20 cellular contexts compared by ENCODE assay signal in the genomic region with DNA sequence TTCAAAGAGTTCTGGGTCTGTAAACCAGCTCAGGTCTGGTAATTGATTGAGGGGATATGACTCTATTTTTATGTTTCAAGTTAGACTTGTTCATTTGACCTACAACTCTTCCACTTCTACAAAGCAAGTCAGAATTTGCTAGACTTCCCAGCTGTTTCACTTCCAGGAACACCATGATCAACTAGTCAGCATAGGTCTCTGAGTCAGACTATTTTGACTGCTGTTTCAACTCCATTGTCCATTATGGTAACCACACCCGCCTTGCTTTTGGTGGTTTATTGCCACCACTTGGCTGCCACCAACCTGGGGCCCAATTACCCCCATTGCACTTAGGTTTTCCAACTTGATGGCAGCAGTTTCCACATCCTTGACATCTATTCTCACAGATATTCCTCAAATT.
DNase-seq lines count a peak whose midpoint lies in the region; TF ChIP-seq lines count a peak whose summit lies in the region.
"Had no signal": no experiment of that assay in that cellular context is flagged by ENCODE, and none has a peak within 500 bp of the region (broad histone marks: within the 10 kb centered on the region; RNA-seq: fewer than 3 reads in every experiment).

No MANE protein-coding gene starts in this region.

- DNase-seq in MCF 10A (ENCODE audit: unreplicated experiment) = peak; percentile 4
- no peak for DNase-seq in breast epithelium (ENCODE audit: low spot score in 2 of 2)
- DNase-seq in brain microvascular endothelial cell = peak; percentile 18
- DNase-seq in fibroblast of the aortic adventitia (ENCODE audit: low read depth) = peak; percentile 77
- DNase-seq in stromal cell of bone marrow (ENCODE audit: low read depth) = peak; percentile 65
- DNase-seq in CD4-positive, alpha-beta memory T cell = no peak
- DNase-seq in NCI-H748 treated with DMSO at 0.1 percent for 48 hours (lab: John Stamatoyannopoulos, UW) = no peak
- DNase-seq in glomerular visceral epithelial cell (ENCODE audit: extremely low spot score) = no peak
- DNase-seq: activated CD4-positive, alpha-beta T cell treated with anti-CD3 and anti-CD28 coated beads for 48 hours; activated effector memory CD4-positive, alpha-beta T cell treated with Interleukin-2 at 50 U/mL for 16 hours; effector CD4-positive, alpha-beta T cell; left cardiac atrium; MG63; NCI-H2029; NCI-H446 treated with DMSO at 0.1 percent for 48 hours had no signal

- no TSS peak for BruUV-seq in MCF 10A (replicated peaks; lab: Mats Ljungman, UMichigan)

- peaks cover 8% of the 10 kb centered on the region for H3K4me1 Mint-ChIP-seq in MCF 10A (ENCODE audit: insufficient read depth, unreplicated experiment)
- peaks cover 2 to 10% (median 5%) of the 10 kb centered on the region in 4 donors for H3K4me1 Mint-ChIP-seq in CD4-positive, alpha-beta memory T cell
- H3K4me1 Mint-ChIP-seq: mesothelial cell of epicardium had no signal

- no peak overlapping the region for H3K4me3 ChIP-seq in breast epithelium
- no peak overlapping the region for H3K4me3 ChIP-seq in brain microvascular endothelial cell (ENCODE audit: low read depth, low read length)
- H3K4me3 ChIP-seq in fibroblast of the aortic adventitia (ENCODE audit: low read depth, low read length) = no peak overlapping the region
- H3K4me3 ChIP-seq in CD4-positive, alpha-beta memory T cell (ENCODE audit: low read length in 2 of 2) = no peak overlapping the region
- H3K4me3 ChIP-seq: BLaER1 treated with 17β-estradiol and CSF1 and Interleukin-3, amounts not matched to agents 10 nM and 100 nM; MG63; suprapubic skin; vagina had no signal

- no peaks in the 10 kb centered on the region for H3K27me3 Mint-ChIP-seq in MCF 10A (ENCODE audit: insufficient read depth, unreplicated experiment)
- peaks cover 0 to 3% of the 10 kb centered on the region in 2 donors for H3K27me3 Mint-ChIP-seq in CD4-positive, alpha-beta memory T cell

- peaks cover 2% of the 10 kb centered on the region for H3K9me3 Mint-ChIP-seq in MCF 10A (ENCODE audit: unreplicated experiment)
- peaks cover 0 to 4% (median 0%) of the 10 kb centered on the region in 8 donors for H3K9me3 Mint-ChIP-seq in CD4-positive, alpha-beta memory T cell

- no peak for TF ChIP-seq POLR2A in breast epithelium (IDR thresholded peaks at IDR 0.05)

- in situ Hi-C loops in brain microvascular endothelial cell (cut with HindIII; ENCODE audit: low pct_ligation_motif_present, low sequenced_read_pairs) = no loop called here

- CTCF ChIA-PET in MCF 10A (lab: Yijun Ruan, JAX) = interaction anchor here (0.6 kb wide), 1 partner anchor 102 kb away, joined by 3 read pairs; no protein-coding TSS in a partner anchor
- CTCF ChIA-PET in CD4-positive, alpha-beta memory T cell (lab: Charles Lee; ENCODE audit: partially characterized antibody) = no interaction called here

- POLR2A ChIA-PET in MCF 10A (lab: Yijun Ruan, JAX) = interaction anchor here (0.6 kb wide), 1 partner anchor 46 kb away, joined by 3 read pairs; no protein-coding TSS in a partner anchor
- POLR2A ChIA-PET in CD4-positive, alpha-beta memory T cell (lab: Charles Lee; ENCODE audit: partially characterized antibody) = no interaction called here

- H3K27ac ChIP-seq in breast epithelium (no peak overlapping the region), brain microvascular endothelial cell (no peak overlapping the region)
- H3K27ac ChIP-seq in CD4-positive, alpha-beta memory T cell (ENCODE audit: low read depth, low read length) = no peak overlapping the region
- H3K27ac ChIP-seq: BLaER1 treated with 17β-estradiol and CSF1 and Interleukin-3, amounts not matched to agents 10 nM and 100 nM; RWPE1; suprapubic skin; vagina had no signal

- H3K36me3 ChIP-seq in breast epithelium = no peaks in the 10 kb centered on the region
- H3K36me3 ChIP-seq in brain microvascular endothelial cell (replicated peaks) = no peaks in the 10 kb centered on the region
- no peaks in the 10 kb centered on the region for H3K36me3 ChIP-seq in CD4-positive, alpha-beta memory T cell (ENCODE audit: insufficient read depth, low read length)
- H3K36me3 ChIP-seq: BLaER1 treated with 17β-estradiol and CSF1 and Interleukin-3, amounts not matched to agents 10 nM and 100 nM; vagina had no signal

- intact Hi-C loops in MCF 10A (cut with micrococcal nuclease) = no loop called here
- intact Hi-C loops in breast epithelium (cut with DNase I; ENCODE audit: low total_unique reads) = no loop called here
- intact Hi-C loops in CD4-positive, alpha-beta memory T cell (cut with micrococcal nuclease) = no loop called here

- no peaks in the 10 kb centered on the region for H3K27me3 ChIP-seq in breast epithelium
- H3K27me3 ChIP-seq in brain microvascular endothelial cell (replicated peaks) = no peaks in the 10 kb centered on the region
- H3K27me3 ChIP-seq in CD4-positive, alpha-beta memory T cell (ENCODE audit: insufficient read depth, low read length) = no peaks in the 10 kb centered on the region
- H3K27me3 ChIP-seq: BLaER1 treated with 17β-estradiol and CSF1 and Interleukin-3, amounts not matched to agents 10 nM and 100 nM; MG63; suprapubic skin; vagina had no signal

- H3K36me3 Mint-ChIP-seq in MCF 10A (ENCODE audit: insufficient read depth, unreplicated experiment) = peaks cover 6% of the 10 kb centered on the region
- H3K36me3 Mint-ChIP-seq in CD4-positive, alpha-beta memory T cell = no peaks in the 10 kb centered on the region
- H3K36me3 Mint-ChIP-seq: mesothelial cell of epicardium had no signal

- TF ChIP-seq CTCF in MCF 10A (IDR thresholded peaks at IDR 0.05; ENCODE audit: unreplicated experiment) (no peak), breast epithelium (IDR thresholded peaks at IDR 0.05) (no peak), brain microvascular endothelial cell (IDR thresholded peaks at IDR 0.05; ENCODE audit: low read depth, low read length, missing control alignments) (no peak), fibroblast of the aortic adventitia (IDR thresholded peaks at IDR 0.05; ENCODE audit: insufficient read depth, low read length) (no peak)

- no peaks in the 10 kb centered on the region for H3K4me1 ChIP-seq in breast epithelium
- H3K4me1 ChIP-seq in CD4-positive, alpha-beta memory T cell (ENCODE audit: insufficient read depth, low read length) = peaks cover 12% of the 10 kb centered on the region
- H3K4me1 ChIP-seq: suprapubic skin, vagina had no signal

- H3K4me3 Mint-ChIP-seq in MCF 10A (ENCODE audit: unreplicated experiment) = no peak overlapping the region
- no peak overlapping the region for H3K4me3 Mint-ChIP-seq in CD4-positive, alpha-beta memory T cell
- H3K4me3 Mint-ChIP-seq: mesothelial cell of epicardium had no signal

- H3K27ac Mint-ChIP-seq in MCF 10A (ENCODE audit: low read depth, unreplicated experiment) = peak overlapping the region; percentile 49
- H3K27ac Mint-ChIP-seq in CD4-positive, alpha-beta memory T cell = no peak overlapping the region
- H3K27ac Mint-ChIP-seq: mesothelial cell of epicardium had no signal

- H3K9me3 ChIP-seq in breast epithelium = no peaks in the 10 kb centered on the region
- no peaks in the 10 kb centered on the region for H3K9me3 ChIP-seq in CD4-positive, alpha-beta memory T cell (ENCODE audit: control insufficient read depth in 1 of 2, low read length in 2 of 2)
- H3K9me3 ChIP-seq: MG63, suprapubic skin, vagina had no signal

Comparison
In these comparisons a context has a peak if more than half of its experiments do, and no peak if none do; other contexts are left out.
1. DNase-seq: peak in MCF 10A (single experiment), brain microvascular endothelial cell (single experiment), fibroblast of the aortic adventitia (single experiment) and stromal cell of bone marrow (single experiment); none in breast epithelium (0 of 2), CD4-positive, alpha-beta memory T cell (0 of 5), NCI-H748 treated with DMSO at 0.1 percent for 48 hours (single experiment) and glomerular visceral epithelial cell (single experiment).